ENCODE assay signal across 2 cellular contexts in genomic region chr4:148021706-148022105, GRCh38.
TF ChIP-seq lines count a peak whose summit lies in the region.

No MANE protein-coding gene starts in this region.

TF ChIP-seq in liver, 16 proteins besides CTCF, POLR2A, EP300 and RAD21 (continued from another document):
- TF ChIP-seq, protein P1, sequence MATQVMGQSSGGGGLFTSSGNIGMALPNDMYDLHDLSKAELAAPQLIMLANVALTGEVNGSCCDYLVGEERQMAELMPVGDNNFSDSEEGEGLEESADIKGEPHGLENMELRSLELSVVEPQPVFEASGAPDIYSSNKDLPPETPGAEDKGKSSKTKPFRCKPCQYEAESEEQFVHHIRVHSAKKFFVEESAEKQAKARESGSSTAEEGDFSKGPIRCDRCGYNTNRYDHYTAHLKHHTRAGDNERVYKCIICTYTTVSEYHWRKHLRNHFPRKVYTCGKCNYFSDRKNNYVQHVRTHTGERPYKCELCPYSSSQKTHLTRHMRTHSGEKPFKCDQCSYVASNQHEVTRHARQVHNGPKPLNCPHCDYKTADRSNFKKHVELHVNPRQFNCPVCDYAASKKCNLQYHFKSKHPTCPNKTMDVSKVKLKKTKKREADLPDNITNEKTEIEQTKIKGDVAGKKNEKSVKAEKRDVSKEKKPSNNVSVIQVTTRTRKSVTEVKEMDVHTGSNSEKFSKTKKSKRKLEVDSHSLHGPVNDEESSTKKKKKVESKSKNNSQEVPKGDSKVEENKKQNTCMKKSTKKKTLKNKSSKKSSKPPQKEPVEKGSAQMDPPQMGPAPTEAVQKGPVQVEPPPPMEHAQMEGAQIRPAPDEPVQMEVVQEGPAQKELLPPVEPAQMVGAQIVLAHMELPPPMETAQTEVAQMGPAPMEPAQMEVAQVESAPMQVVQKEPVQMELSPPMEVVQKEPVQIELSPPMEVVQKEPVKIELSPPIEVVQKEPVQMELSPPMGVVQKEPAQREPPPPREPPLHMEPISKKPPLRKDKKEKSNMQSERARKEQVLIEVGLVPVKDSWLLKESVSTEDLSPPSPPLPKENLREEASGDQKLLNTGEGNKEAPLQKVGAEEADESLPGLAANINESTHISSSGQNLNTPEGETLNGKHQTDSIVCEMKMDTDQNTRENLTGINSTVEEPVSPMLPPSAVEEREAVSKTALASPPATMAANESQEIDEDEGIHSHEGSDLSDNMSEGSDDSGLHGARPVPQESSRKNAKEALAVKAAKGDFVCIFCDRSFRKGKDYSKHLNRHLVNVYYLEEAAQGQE (IDR thresholded peaks at IDR 0.05), result no peak
- TF ChIP-seq YY1 (IDR thresholded peaks at IDR 0.05), result no peak
- TF ChIP-seq HNF4G (IDR thresholded peaks at IDR 0.05), result no peak
- TF ChIP-seq NR2F2 (IDR thresholded peaks at IDR 0.05), result no peak
- TF ChIP-seq GABPA (IDR thresholded peaks at IDR 0.05 in 1 of 2, conservative IDR thresholded peaks at IDR 0.05 in 1 of 2), result no peak

TF ChIP-seq in HepG2, 621 proteins besides CTCF, POLR2A, EP300 and RAD21 (continued from another document):
- TF ChIP-seq, protein P2, sequence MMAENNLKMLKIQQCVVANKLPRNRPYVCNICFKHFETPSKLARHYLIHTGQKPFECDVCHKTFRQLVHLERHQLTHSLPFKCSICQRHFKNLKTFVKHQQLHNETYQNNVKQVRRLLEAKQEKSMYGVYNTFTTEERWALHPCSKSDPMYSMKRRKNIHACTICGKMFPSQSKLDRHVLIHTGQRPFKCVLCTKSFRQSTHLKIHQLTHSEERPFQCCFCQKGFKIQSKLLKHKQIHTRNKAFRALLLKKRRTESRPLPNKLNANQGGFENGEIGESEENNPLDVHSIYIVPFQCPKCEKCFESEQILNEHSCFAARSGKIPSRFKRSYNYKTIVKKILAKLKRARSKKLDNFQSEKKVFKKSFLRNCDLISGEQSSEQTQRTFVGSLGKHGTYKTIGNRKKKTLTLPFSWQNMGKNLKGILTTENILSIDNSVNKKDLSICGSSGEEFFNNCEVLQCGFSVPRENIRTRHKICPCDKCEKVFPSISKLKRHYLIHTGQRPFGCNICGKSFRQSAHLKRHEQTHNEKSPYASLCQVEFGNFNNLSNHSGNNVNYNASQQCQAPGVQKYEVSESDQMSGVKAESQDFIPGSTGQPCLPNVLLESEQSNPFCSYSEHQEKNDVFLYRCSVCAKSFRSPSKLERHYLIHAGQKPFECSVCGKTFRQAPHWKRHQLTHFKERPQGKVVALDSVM (CRISPR knock-in tag; IDR thresholded peaks at IDR 0.05), result no peak
